In the genomic region with DNA sequence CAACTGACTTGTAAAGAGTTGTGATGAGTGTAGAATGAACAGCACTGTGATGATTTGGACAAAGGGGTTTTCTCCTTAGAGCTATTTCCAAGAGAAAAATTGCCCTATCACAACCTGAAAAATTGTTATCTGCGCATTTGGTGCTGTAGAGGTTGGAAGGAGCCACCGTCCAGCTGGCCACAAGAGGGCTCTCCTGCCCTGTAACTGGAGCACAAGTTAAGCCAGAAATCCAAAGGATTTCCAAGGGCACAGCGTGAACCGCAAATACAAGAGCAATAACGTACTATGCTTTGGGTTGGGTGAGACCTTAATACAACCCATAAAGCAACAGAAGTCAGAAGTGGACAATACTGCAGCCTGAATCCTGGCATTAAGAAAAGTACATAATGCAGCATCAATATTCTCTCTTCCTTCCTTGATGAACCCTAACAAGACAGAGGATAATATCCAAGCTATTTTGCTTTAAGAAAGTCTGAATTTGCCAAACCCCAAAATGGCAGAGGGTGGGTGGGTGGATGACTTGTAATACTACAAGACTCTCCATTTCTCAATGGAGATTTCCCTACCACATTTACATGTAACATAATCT, we compare ENCODE assay signal across 1 cellular context.
TF ChIP-seq lines count a peak whose summit lies in the region.

No MANE protein-coding gene starts in this region.

TF ChIP-seq in GM23338, 12 proteins besides CTCF, POLR2A, EP300 and RAD21 (continued from another document):
- TF ChIP-seq, protein P1, sequence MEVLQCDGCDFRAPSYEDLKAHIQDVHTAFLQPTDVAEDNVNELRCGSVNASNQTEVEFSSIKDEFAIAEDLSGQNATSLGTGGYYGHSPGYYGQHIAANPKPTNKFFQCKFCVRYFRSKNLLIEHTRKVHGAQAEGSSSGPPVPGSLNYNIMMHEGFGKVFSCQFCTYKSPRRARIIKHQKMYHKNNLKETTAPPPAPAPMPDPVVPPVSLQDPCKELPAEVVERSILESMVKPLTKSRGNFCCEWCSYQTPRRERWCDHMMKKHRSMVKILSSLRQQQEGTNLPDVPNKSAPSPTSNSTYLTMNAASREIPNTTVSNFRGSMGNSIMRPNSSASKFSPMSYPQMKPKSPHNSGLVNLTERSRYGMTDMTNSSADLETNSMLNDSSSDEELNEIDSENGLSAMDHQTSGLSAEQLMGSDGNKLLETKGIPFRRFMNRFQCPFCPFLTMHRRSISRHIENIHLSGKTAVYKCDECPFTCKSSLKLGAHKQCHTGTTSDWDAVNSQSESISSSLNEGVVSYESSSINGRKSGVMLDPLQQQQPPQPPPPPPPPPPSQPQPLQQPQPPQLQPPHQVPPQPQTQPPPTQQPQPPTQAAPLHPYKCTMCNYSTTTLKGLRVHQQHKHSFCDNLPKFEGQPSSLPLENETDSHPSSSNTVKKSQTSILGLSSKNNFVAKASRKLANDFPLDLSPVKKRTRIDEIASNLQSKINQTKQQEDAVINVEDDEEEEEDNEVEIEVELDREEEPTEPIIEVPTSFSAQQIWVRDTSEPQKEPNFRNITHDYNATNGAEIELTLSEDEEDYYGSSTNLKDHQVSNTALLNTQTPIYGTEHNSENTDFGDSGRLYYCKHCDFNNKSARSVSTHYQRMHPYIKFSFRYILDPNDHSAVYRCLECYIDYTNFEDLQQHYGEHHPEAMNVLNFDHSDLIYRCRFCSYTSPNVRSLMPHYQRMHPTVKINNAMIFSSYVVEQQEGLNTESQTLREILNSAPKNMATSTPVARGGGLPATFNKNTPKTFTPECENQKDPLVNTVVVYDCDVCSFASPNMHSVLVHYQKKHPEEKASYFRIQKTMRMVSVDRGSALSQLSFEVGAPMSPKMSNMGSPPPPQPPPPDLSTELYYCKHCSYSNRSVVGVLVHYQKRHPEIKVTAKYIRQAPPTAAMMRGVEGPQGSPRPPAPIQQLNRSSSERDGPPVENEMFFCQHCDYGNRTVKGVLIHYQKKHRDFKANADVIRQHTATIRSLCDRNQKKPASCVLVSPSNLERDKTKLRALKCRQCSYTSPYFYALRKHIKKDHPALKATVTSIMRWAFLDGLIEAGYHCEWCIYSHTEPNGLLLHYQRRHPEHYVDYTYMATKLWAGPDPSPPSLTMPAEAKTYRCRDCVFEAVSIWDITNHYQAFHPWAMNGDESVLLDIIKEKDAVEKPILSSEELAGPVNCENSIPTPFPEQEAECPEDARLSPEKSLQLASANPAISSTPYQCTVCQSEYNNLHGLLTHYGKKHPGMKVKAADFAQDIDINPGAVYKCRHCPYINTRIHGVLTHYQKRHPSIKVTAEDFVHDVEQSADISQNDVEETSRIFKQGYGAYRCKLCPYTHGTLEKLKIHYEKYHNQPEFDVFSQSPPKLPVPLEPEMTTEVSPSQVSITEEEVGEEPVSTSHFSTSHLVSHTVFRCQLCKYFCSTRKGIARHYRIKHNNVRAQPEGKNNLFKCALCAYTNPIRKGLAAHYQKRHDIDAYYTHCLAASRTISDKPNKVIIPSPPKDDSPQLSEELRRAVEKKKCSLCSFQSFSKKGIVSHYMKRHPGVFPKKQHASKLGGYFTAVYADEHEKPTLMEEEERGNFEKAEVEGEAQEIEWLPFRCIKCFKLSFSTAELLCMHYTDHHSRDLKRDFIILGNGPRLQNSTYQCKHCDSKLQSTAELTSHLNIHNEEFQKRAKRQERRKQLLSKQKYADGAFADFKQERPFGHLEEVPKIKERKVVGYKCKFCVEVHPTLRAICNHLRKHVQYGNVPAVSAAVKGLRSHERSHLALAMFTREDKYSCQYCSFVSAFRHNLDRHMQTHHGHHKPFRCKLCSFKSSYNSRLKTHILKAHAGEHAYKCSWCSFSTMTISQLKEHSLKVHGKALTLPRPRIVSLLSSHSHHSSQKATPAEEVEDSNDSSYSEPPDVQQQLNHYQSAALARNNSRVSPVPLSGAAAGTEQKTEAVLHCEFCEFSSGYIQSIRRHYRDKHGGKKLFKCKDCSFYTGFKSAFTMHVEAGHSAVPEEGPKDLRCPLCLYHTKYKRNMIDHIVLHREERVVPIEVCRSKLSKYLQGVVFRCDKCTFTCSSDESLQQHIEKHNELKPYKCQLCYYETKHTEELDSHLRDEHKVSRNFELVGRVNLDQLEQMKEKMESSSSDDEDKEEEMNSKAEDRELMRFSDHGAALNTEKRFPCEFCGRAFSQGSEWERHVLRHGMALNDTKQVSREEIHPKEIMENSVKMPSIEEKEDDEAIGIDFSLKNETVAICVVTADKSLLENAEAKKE (CRISPR knock-in tag; IDR thresholded peaks at IDR 0.05), result no peak
- TF ChIP-seq, protein P2, sequence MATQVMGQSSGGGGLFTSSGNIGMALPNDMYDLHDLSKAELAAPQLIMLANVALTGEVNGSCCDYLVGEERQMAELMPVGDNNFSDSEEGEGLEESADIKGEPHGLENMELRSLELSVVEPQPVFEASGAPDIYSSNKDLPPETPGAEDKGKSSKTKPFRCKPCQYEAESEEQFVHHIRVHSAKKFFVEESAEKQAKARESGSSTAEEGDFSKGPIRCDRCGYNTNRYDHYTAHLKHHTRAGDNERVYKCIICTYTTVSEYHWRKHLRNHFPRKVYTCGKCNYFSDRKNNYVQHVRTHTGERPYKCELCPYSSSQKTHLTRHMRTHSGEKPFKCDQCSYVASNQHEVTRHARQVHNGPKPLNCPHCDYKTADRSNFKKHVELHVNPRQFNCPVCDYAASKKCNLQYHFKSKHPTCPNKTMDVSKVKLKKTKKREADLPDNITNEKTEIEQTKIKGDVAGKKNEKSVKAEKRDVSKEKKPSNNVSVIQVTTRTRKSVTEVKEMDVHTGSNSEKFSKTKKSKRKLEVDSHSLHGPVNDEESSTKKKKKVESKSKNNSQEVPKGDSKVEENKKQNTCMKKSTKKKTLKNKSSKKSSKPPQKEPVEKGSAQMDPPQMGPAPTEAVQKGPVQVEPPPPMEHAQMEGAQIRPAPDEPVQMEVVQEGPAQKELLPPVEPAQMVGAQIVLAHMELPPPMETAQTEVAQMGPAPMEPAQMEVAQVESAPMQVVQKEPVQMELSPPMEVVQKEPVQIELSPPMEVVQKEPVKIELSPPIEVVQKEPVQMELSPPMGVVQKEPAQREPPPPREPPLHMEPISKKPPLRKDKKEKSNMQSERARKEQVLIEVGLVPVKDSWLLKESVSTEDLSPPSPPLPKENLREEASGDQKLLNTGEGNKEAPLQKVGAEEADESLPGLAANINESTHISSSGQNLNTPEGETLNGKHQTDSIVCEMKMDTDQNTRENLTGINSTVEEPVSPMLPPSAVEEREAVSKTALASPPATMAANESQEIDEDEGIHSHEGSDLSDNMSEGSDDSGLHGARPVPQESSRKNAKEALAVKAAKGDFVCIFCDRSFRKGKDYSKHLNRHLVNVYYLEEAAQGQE (IDR thresholded peaks at IDR 0.05; ENCODE audit: unreplicated experiment), result no peak
- no peak for TF ChIP-seq CREB1 (CRISPR knock-in tag; IDR thresholded peaks at IDR 0.05; ENCODE audit: low read depth)
- no peak for TF ChIP-seq ZNF114 (CRISPR knock-in tag; IDR thresholded peaks at IDR 0.05)
- TF ChIP-seq POLR2AphosphoS5 (IDR thresholded peaks at IDR 0.05; ENCODE audit: low read depth), result no peak
- TF ChIP-seq, protein P3, sequence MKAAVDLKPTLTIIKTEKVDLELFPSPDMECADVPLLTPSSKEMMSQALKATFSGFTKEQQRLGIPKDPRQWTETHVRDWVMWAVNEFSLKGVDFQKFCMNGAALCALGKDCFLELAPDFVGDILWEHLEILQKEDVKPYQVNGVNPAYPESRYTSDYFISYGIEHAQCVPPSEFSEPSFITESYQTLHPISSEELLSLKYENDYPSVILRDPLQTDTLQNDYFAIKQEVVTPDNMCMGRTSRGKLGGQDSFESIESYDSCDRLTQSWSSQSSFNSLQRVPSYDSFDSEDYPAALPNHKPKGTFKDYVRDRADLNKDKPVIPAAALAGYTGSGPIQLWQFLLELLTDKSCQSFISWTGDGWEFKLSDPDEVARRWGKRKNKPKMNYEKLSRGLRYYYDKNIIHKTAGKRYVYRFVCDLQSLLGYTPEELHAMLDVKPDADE (IDR thresholded peaks at IDR 0.05), result no peak
- TF ChIP-seq JUNB (IDR thresholded peaks at IDR 0.05; ENCODE audit: unreplicated experiment), result no peak
- no peak for TF ChIP-seq EZH2 (IDR thresholded peaks at IDR 0.05; ENCODE audit: low read depth, unreplicated experiment)
- TF ChIP-seq STAT1 (IDR thresholded peaks at IDR 0.05; ENCODE audit: unreplicated experiment), result no peak
- TF ChIP-seq ZNF331 (CRISPR knock-in tag; IDR thresholded peaks at IDR 0.05; ENCODE audit: low read depth), result no peak
- TF ChIP-seq NANOG (IDR thresholded peaks at IDR 0.05; ENCODE audit: borderline replicate concordance), result no peak
TF ChIP-seq in GM23338: peak in this region for 0.
